ENCODE assay signal across 1 cellular context in genomic region chr7:39971924-39972323, GRCh38.
TF ChIP-seq lines count a peak whose summit lies in the region.

No MANE protein-coding gene starts in this region.

TF ChIP-seq in GM12878, 131 proteins besides CTCF, POLR2A, EP300 and RAD21:
- TF ChIP-seq RCOR1 (conservative IDR thresholded peaks at IDR 0.05; ENCODE audit: low read depth, low read length) (no peak), ATF2 (IDR thresholded peaks at IDR 0.05; ENCODE audit: low read length) (no peak), ZNF687 (IDR thresholded peaks at IDR 0.05) (peak; percentile 73), FOXK2 (IDR thresholded peaks at IDR 0.05) (no peak), NR2C1 (IDR thresholded peaks at IDR 0.05) (no peak), HDGF (IDR thresholded peaks at IDR 0.05) (no peak), RAD51 (IDR thresholded peaks at IDR 0.05) (peak; percentile 49), MXI1 (IDR thresholded peaks at IDR 0.05; ENCODE audit: low read depth, low read length) (peak; percentile 51; the same call in 1 of the 2 replicates), SKIL (IDR thresholded peaks at IDR 0.05; ENCODE audit: low read depth, poor library complexity, severe bottlenecking) (no peak), PBX3 (IDR thresholded peaks at IDR 0.05; ENCODE audit: insufficient replicate concordance, low read depth, low read length) (no peak), MTA2 (IDR thresholded peaks at IDR 0.05; ENCODE audit: low read depth) (no peak), CBX5 (IDR thresholded peaks at IDR 0.05; ENCODE audit: low read depth) (no peak)
TF ChIP-seq in GM12878: peak in this region for 3.
